8 cellular contexts compared by ENCODE assay signal in genomic region chr4:6910340-6910959, GRCh38. TPM values are rescaled to one million over a fixed set of nuclear protein-coding genes. Genes with fewer than 3 reads are reported as not detected.
A peak's percentile ranks its signal among the peaks of the same experiment; 100 is the strongest.
DNase-seq lines count a peak whose midpoint lies in the region; ATAC-seq and TF ChIP-seq lines count a peak whose summit lies in the region.

No MANE protein-coding gene starts in this region.

- H3K36me3 ChIP-seq in HUES64 (ENCODE audit: insufficient read depth, low read length) (no peaks in the 10 kb centered on the region), upper lobe of left lung (no peaks in the 10 kb centered on the region)

- peak overlapping the region; percentile 72 for H3K9ac ChIP-seq in HUES64 (ENCODE audit: low read depth, low read length)

- H3K36me3 Mint-ChIP-seq in CD14-positive monocyte = peaks cover 6% of the 10 kb centered on the region in 2 donors

- DNase-seq in CD14-positive monocyte (ENCODE audit: low spot score) (no peak), astrocyte of the spinal cord (ENCODE audit: low read depth, low spot score) (no peak), lower leg skin (ENCODE audit: low spot score in 2 of 2) (no peak), upper lobe of left lung (peak; percentile 52 to 77), mesenteric fat pad (ENCODE audit: low spot score) (no peak), NCI-H345 treated with DMSO at 0.1 percent for 48 hours (lab: John Stamatoyannopoulos, UW; ENCODE audit: unreplicated experiment) (no peak)

- H3K9me3 ChIP-seq in HUES64 (ENCODE audit: insufficient read depth, low read depth, low read length) (no peaks in the 10 kb centered on the region), upper lobe of left lung (no peaks in the 10 kb centered on the region)

- H3K4me1 Mint-ChIP-seq in CD14-positive monocyte = peaks cover 64% of the 10 kb centered on the region

- no peak for TF ChIP-seq EP300 in upper lobe of left lung (IDR thresholded peaks at IDR 0.05)

- H3K4me3 Mint-ChIP-seq in CD14-positive monocyte = peak overlapping the region; percentile 96 to 97

- 15% methylated on average over 31 of the region's 31 CpGs for WGBS in HUES64
- WGBS in lower leg skin, 2 donors = 14 to 31% methylated on average over 17 to 31 of the region's 31 CpGs
- 24 to 28% methylated on average over 20 to 31 of the region's 31 CpGs for WGBS in upper lobe of left lung, 2 donors

- H3K9me3 Mint-ChIP-seq in CD14-positive monocyte = peaks cover 0 to 3% (median 0%) of the 10 kb centered on the region in 7 donors

- H3K4me3 ChIP-seq in HUES64 (ENCODE audit: low read length) = peak overlapping the region; percentile 95
- peak overlapping the region; percentile 67 for H3K4me3 ChIP-seq in astrocyte of the spinal cord (ENCODE audit: low read depth, low read length)
- H3K4me3 ChIP-seq in lower leg skin (ENCODE audit: low read depth, poor library complexity, severe bottlenecking) = peak overlapping the region; percentile 53
- peak overlapping the region; percentile 69 to 89 (median 82) for H3K4me3 ChIP-seq in upper lobe of left lung

- H3K27ac ChIP-seq in HUES64 (ENCODE audit: low read depth, low read length) (no peak overlapping the region), upper lobe of left lung (peak overlapping the region; percentile 79 to 100 (median 99))

- in situ Hi-C loops in astrocyte of the spinal cord (cut with HindIII; ENCODE audit: low sequenced_read_pairs) = no loop called here

- H3K27me3 Mint-ChIP-seq in CD14-positive monocyte (ENCODE audit: low read depth in 3 of 3) = peaks cover 8 to 12% (median 11%) of the 10 kb centered on the region in 3 donors

- TF ChIP-seq CTCF in CD14-positive monocyte (IDR thresholded peaks at IDR 0.05) = no peak
- peak; percentile 23 for TF ChIP-seq CTCF in astrocyte of the spinal cord (IDR thresholded peaks at IDR 0.05; ENCODE audit: low read depth, low read length)
- TF ChIP-seq CTCF in lower leg skin (IDR thresholded peaks at IDR 0.05) = no peak
- peak in 2 of 6 experiments; percentile 10 to 34 for TF ChIP-seq CTCF in upper lobe of left lung (IDR thresholded peaks at IDR 0.05)

- H3K27me3 ChIP-seq in HUES64 (ENCODE audit: insufficient read depth, low read length) (peaks cover 21% of the 10 kb centered on the region), upper lobe of left lung (no peaks in the 10 kb centered on the region)

- intact Hi-C loops in CD14-positive monocyte (cut with micrococcal nuclease) (loop anchor here (2.0 to 10.0 kb wide), 4 partner anchors 74 to 154 kb away; partner anchors contain the start of genes GRPEL1 (in 1 of the 2) and TADA2B (in 1 of the 2)), lower leg skin (cut with DNase I; ENCODE audit: low total_unique reads) (no loop called here)

- TF ChIP-seq POLR2A in lower leg skin (IDR thresholded peaks at IDR 0.05) = no peak
- TF ChIP-seq POLR2A in upper lobe of left lung (IDR thresholded peaks at IDR 0.05) = peak in 1 of 4 donors; percentile 20

- H3K27ac Mint-ChIP-seq in CD14-positive monocyte = peak overlapping the region; percentile 81 to 96 (median 91)

- ATAC-seq in upper lobe of left lung (ENCODE audit: low FRiP score in 2 of 2) = no peak
- no peak for ATAC-seq in GM19351 (IDR thresholded peaks at IDR 0.05; ENCODE audit: unreplicated experiment)

- H3K4me1 ChIP-seq in HUES64 (ENCODE audit: insufficient read depth, low read length) = 0 out of 2 replicates have a peak, but pooled peaks cover 6% of the 10 kb centered on the region
- peaks cover 25 to 66% (median 35%) of the 10 kb centered on the region in 4 donors for H3K4me1 ChIP-seq in upper lobe of left lung

RNA-seq across cellular contexts. Expression of gene TBC1D14, which starts 0.8 kb away (rescaled TPM):
- 10 to 100 TPM; 36.3 to 44.7 TPM for polyA plus RNA-seq in CD14-positive monocyte
- 36.1 TPM for polyA plus RNA-seq in HUES64 (2013, experiment 1 of 2)
- polyA plus RNA-seq in HUES64 (2013, experiment 2 of 2) = 36.4 TPM
- total RNA-seq in lower leg skin (100 to 1,000 TPM in 1 of 4 donors, 10 to 100 TPM in 3; 54.7 to 101 (median 73.3) TPM), upper lobe of left lung (10 to 100 TPM; 47.7 to 61.8 (median 57.8) TPM), mesenteric fat pad (54.3 TPM)

Comparison
In these comparisons a context has a peak if more than half of its experiments do, and no peak if none do; other contexts are left out.
1. DNase-seq: peak in upper lobe of left lung (2 of 2); none in CD14-positive monocyte (single experiment), astrocyte of the spinal cord (single experiment), lower leg skin (0 of 2), mesenteric fat pad (single experiment) and NCI-H345 treated with DMSO at 0.1 percent for 48 hours (single experiment).
2. Peak in every context shown above with its lines, with median percentiles within 50 percentile points of each other: H3K4me3 ChIP-seq.